ENCODE assay signal across 7 cellular contexts in the genomic region with DNA sequence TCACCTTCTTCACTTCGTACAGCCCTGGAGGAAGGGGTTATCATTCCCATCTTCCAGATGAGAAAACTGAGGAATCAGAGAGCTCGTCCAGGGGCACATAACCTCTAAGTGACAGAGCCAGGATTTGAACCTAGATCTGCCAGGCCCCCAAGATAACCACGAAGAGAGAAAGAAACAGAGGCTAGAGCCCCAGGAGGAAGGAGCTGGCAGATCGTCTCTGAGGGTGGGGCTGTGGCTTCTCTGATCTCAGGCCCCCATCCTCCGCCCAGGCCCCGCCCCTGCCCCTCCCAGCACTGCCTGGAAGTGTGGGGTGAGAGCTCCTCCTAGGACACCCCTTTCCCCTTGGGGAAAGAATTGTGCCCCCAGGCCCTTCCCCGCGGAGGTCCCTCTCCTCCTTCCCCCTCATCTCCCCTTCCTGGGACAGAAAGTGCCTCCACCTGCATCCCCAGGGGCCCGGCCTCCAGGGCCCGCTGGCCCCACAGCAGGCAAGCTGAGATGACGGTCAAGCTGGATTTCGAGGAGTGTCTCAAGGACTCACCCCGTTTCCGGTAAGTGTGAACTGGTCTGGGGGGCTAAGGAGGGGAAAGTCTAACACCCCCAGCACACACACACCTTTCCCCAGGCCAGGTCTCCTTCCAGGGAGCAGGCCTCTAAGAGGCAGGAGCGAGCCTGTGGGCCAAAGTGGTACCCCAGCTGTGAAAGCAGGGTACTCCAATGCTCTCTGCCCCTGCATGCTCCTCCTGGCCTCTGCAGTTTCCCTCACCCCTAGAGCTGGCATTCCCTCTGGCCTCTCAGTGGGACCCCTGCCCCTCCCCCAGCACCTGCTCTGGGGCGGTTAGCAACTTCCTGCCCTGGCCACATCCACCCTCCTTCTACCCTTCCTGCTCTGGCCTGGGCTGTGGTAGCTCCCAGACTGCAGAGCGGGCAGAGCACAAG. TPM values are rescaled to one million over a fixed set of nuclear protein-coding genes. Genes with fewer than 3 reads are reported as not detected.
A peak's percentile ranks its signal among the peaks of the same experiment; 100 is the strongest.
DNase-seq lines count a peak whose midpoint lies in the region; ATAC-seq and TF ChIP-seq lines count a peak whose summit lies in the region.

TSS of gene ACAP1 (plus strand) at position 290 of the 936 bp plus-strand sequence. CDS start at position 496, 206 bp downstream.

- peak within 1 kb of the TSS; percentile 52; the same call in 1 of the 2 replicates for H2AFZ ChIP-seq in OCI-LY3 (ENCODE audit: low read depth, low read length)

- H3K9ac ChIP-seq in OCI-LY3 (ENCODE audit: low read length) = peak within 1 kb of the TSS; percentile 92

- H3K36me3 ChIP-seq in OCI-LY3 (replicated peaks; ENCODE audit: low read depth, low read length) (peaks cover 4% of the 10 kb centered on the region), mucosa of descending colon (ENCODE audit: low read depth) (no peaks in the 10 kb centered on the region), stomach (no peaks in the 10 kb centered on the region)

- TF ChIP-seq CTCF in OCI-LY3 (IDR thresholded peaks at IDR 0.05; ENCODE audit: low read depth, low read length) (no peak; the same call in 1 of the 2 replicates), mucosa of descending colon (IDR thresholded peaks at IDR 0.05) (no peak), stomach (IDR thresholded peaks at IDR 0.05) (no peak)

- peak within 1 kb of the TSS; percentile 99 for H3K4me3 ChIP-seq in OCI-LY3 (ENCODE audit: low read length)
- peak within 1 kb of the TSS; percentile 4 for H3K4me3 ChIP-seq in mucosa of descending colon
- H3K4me3 ChIP-seq in stomach = peak within 1 kb of the TSS; percentile 15 to 44 (median 38)

- intact Hi-C loops in mucosa of descending colon (cut with DNase I, micrococcal nuclease) (no loop called here), stomach (cut with DNase I; ENCODE audit: low total_unique reads) (no loop called here)

- H3K4me1 ChIP-seq in OCI-LY3 (ENCODE audit: low read length) = peaks cover 26% of the 10 kb centered on the region
- no peaks in the 10 kb centered on the region for H3K4me1 ChIP-seq in mucosa of descending colon (ENCODE audit: low read depth)
- peaks cover 0 to 8% (median 2%) of the 10 kb centered on the region in 4 donors for H3K4me1 ChIP-seq in stomach

- H4K20me1 ChIP-seq in OCI-LY3 (ENCODE audit: insufficient read depth, low read length) = no peaks in the 10 kb centered on the region

- H3K9me3 ChIP-seq in OCI-LY3 (ENCODE audit: insufficient read depth, low read length) = no peaks in the 10 kb centered on the region
- H3K9me3 ChIP-seq in mucosa of descending colon = no peaks in the 10 kb centered on the region
- H3K9me3 ChIP-seq in stomach = no peaks in the 10 kb centered on the region

- H3K27ac ChIP-seq in OCI-LY3 (ENCODE audit: low read length) (peak within 1 kb of the TSS; percentile 63), stomach (peak within 1 kb of the TSS; percentile 18 to 80 (median 40))

- no peak for TF ChIP-seq EP300 in stomach (IDR thresholded peaks at IDR 0.05)

- no peak for TF ChIP-seq POLR2A in stomach (IDR thresholded peaks at IDR 0.05)

- peaks cover 9% of the 10 kb centered on the region for H3K79me2 ChIP-seq in OCI-LY3 (ENCODE audit: low read length)

- WGBS in stomach, 5 donors = 40 to 47% (median 44%) methylated on average over 14 to 17 of the region's 17 CpGs

- H3K4me2 ChIP-seq in OCI-LY3 (ENCODE audit: low read length) = peak within 1 kb of the TSS; percentile 96

- DNase-seq in activated effector memory CD4-positive, alpha-beta T cell treated with anti-CD3 and anti-CD28 coated beads, Interleukin-2, amount 50 U/mL, for 16 hours = peak; percentile 94
- DNase-seq in mucosa of descending colon = peak; percentile 72 to 92 (median 82)
- peak; percentile 53 for DNase-seq in stomach
- no peak for DNase-seq in occipital lobe (lab: John Stamatoyannopoulos, UW)

- ATAC-seq in GM21737 (IDR thresholded peaks at IDR 0.05; ENCODE audit: unreplicated experiment) = peak; percentile 69
- ATAC-seq in mucosa of descending colon = peak; percentile 92
- no peak for ATAC-seq in GM21528 (IDR thresholded peaks at IDR 0.05; ENCODE audit: low FRiP score, unreplicated experiment)

- H3K27me3 ChIP-seq in OCI-LY3 (ENCODE audit: low read depth, low read length) (no peaks in the 10 kb centered on the region), stomach (peaks cover 0 to 49% (median 13%) of the 10 kb centered on the region in 3 donors)

RNA-seq across cellular contexts. Expression of gene ACAP1, which starts in this region (rescaled TPM):
- total RNA-seq in mucosa of descending colon = 10 to 100 TPM in 2 of 3 donors, 1 to 10 TPM in 1; 9.2 to 16.5 (median 11.2) TPM
- total RNA-seq in stomach = 10 to 100 TPM in 4 of 5 donors, 1 to 10 TPM in 1; 8.3 to 33.3 (median 14.7) TPM
- 1 to 10 TPM; 4.4 to 6.4 (median 6.2) TPM for polyA plus RNA-seq in stomach
- not detected for total RNA-seq in occipital lobe

Comparison
In these comparisons a context has a peak if more than half of its experiments do, and no peak if none do; other contexts are left out.
1. H3K4me3 ChIP-seq: peak in every context shown above with its lines; median percentile 99 in OCI-LY3; 38 in stomach; 4 in mucosa of descending colon.